Comparison of ENCODE assay signal across 8 cellular contexts in genomic region chr4:173121044-173121685, GRCh38.
DNase-seq lines count a peak whose midpoint lies in the region; ATAC-seq lines count a peak whose summit lies in the region.

No MANE protein-coding gene starts in this region.

- ATAC-seq in GM18520 (IDR thresholded peaks at IDR 0.05; ENCODE audit: unreplicated experiment) = peak; percentile 95
- ATAC-seq in HG02885 (IDR thresholded peaks at IDR 0.05; ENCODE audit: poor library complexity, unreplicated experiment) = peak; percentile 88

- DNase-seq in AG08395 (ENCODE audit: low spot score) (peak; percentile 6), NCI-H510A (lab: John Stamatoyannopoulos, UW) (peak; percentile 21), foreskin melanocyte (peak; percentile 2), T-helper 9 cell (no peak), T1000 (lab: John Stamatoyannopoulos, UW) (no peak)
- DNase-seq in activated CD8-positive, alpha-beta memory T cell treated with anti-CD3 and anti-CD28 coated beads, Interleukin-2, amount 50 U/mL, for 48 hours = no peak

Comparison
In these comparisons a context has a peak if more than half of its experiments do, and no peak if none do; other contexts are left out.
1. DNase-seq: peak in AG08395 (single experiment), NCI-H510A (single experiment) and foreskin melanocyte (single experiment); none in T-helper 9 cell (single experiment), T1000 (single experiment) and activated CD8-positive, alpha-beta memory T cell treated with anti-CD3 and anti-CD28 coated beads, Interleukin-2, amount 50 U/mL, for 48 hours (single experiment).